ENCODE assay signal across 9 cellular contexts in the genomic region with DNA sequence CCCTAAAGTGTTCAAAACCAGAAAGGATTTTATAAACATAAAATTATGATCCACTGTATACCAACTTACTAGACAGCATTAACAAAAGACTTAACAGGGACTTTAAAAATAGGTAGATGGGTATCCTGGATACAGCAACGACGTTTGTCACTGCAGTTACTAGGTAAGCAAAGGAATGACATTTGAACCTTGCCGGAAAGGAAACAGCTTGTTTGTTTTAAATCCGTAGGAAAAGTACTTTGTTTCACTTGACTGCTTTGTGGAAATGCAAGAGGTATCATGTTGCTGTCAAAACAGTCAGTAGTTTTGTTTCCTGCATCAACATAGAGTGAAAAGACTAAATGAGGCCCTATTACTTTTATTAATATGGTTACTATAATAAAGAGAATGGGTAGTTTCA.
DNase-seq lines count a peak whose midpoint lies in the region; ATAC-seq and TF ChIP-seq lines count a peak whose summit lies in the region.
"Had no signal": no experiment of that assay in that cellular context is flagged by ENCODE, and none has a peak within 500 bp of the region (broad histone marks: within the 10 kb centered on the region; RNA-seq: fewer than 3 reads in every experiment).

No MANE protein-coding gene starts in this region.

- H3T11ph ChIP-seq in H9 (ENCODE audit: low read length) = no peak overlapping the region

- H3K79me1 ChIP-seq in H9 (ENCODE audit: insufficient read depth, low read depth, low read length, poor library complexity, severe bottlenecking) = no peaks in the 10 kb centered on the region

- H2BK15ac ChIP-seq in H9 (ENCODE audit: low read depth, low read length) = no peak overlapping the region

- no CpG with 5 or more reads among the region's 4 CpGs for WGBS in H9 (ENCODE audit: extremely low coverage, insufficient read length, low lambda C conversion rate)

- no peak overlapping the region for H2BK20ac ChIP-seq in H9 (ENCODE audit: low read depth, low read length, poor library complexity, severe bottlenecking)

- H2BK5ac ChIP-seq in H9 (ENCODE audit: insufficient read length, low read length) = no peak overlapping the region

- no peak overlapping the region for H4K5ac ChIP-seq in H9 (ENCODE audit: insufficient read length, low read depth, low read length)

- no peak overlapping the region for H2BK120ac ChIP-seq in H9 (ENCODE audit: low read depth, low read length, poor library complexity, severe bottlenecking)

- no peak overlapping the region for H3K9ac ChIP-seq in H9 (ENCODE audit: extremely low read depth, insufficient read length, low read length)

- H3K4me1 ChIP-seq in H9 (ENCODE audit: insufficient read depth, low read length) = no peaks in the 10 kb centered on the region

- no peaks in the 10 kb centered on the region for H3K9me3 ChIP-seq in H9 (ENCODE audit: control insufficient read depth, low read depth, low read length)

- H3K14ac ChIP-seq in H9 (ENCODE audit: insufficient read depth, low read length) = no peak overlapping the region

- no peak overlapping the region for H2AK5ac ChIP-seq in H9 (ENCODE audit: insufficient read length, low read length)

- ATAC-seq in natural killer cell (no peak), GM21515 (IDR thresholded peaks at IDR 0.05; ENCODE audit: unreplicated experiment) (no peak)

- TF ChIP-seq CTCF in chondrocyte (IDR thresholded peaks at IDR 0.05) (no peak), natural killer cell (IDR thresholded peaks at IDR 0.05) (no peak), H9 (conservative IDR thresholded peaks at IDR 0.05) (no peak)

- H3K27me3 Mint-ChIP-seq in chondrocyte (ENCODE audit: low read depth) (no peaks in the 10 kb centered on the region), natural killer cell (ENCODE audit: low read depth in 2 of 2) (no peaks in the 10 kb centered on the region), H9 (ENCODE audit: low read depth) (no peaks in the 10 kb centered on the region; the same call in 1 of the 2 replicates)

- no peaks in the 10 kb centered on the region for H3K9me3 Mint-ChIP-seq in chondrocyte (ENCODE audit: low read depth)
- H3K9me3 Mint-ChIP-seq in natural killer cell = no peaks in the 10 kb centered on the region
- H3K9me3 Mint-ChIP-seq in H9 = no peaks in the 10 kb centered on the region
- H3K9me3 Mint-ChIP-seq: neural crest cell had no signal

- no peak overlapping the region for H3K4ac ChIP-seq in H9 (ENCODE audit: low read depth, low read length)

- H3K27me3 ChIP-seq in H9 (ENCODE audit: insufficient read depth, low read length) = no peaks in the 10 kb centered on the region

- H4K20me1 ChIP-seq in H9 (ENCODE audit: control insufficient read depth, insufficient read depth, insufficient read length) = no peaks in the 10 kb centered on the region

- no peak overlapping the region for H3K4me3 Mint-ChIP-seq in chondrocyte (ENCODE audit: unreplicated experiment)
- no peak overlapping the region for H3K4me3 Mint-ChIP-seq in natural killer cell
- no peak overlapping the region for H3K4me3 Mint-ChIP-seq in H9
- H3K4me3 Mint-ChIP-seq: neural crest cell had no signal

- H4K8ac ChIP-seq in H9 (replicated peaks; ENCODE audit: insufficient read length, low read depth, low read length) = no peak overlapping the region

- intact Hi-C loops in natural killer cell (cut with micrococcal nuclease) = no loop called here

- DNase-seq in DMS79 treated with DMSO at 0.1 percent for 48 hours (lab: John Stamatoyannopoulos, UW) (peak; percentile 16), NCI-H2029 treated with DMSO at 0.1 percent for 48 hours (lab: John Stamatoyannopoulos, UW) (peak; percentile 82), chondrocyte (ENCODE audit: low spot score) (no peak), natural killer cell (no peak), Ammon's horn (ENCODE audit: low spot score) (no peak), H9 (no peak)
- DNase-seq: activated CD8-positive, alpha-beta memory T cell treated with anti-CD3 and anti-CD28 coated beads, Interleukin-2, amount 50 U/mL, for 48 hours had no signal

- H3K23me2 ChIP-seq in H9 (ENCODE audit: insufficient read length, low read depth, low read length, poor library complexity, severe bottlenecking) = no peaks in the 10 kb centered on the region

- no peak overlapping the region for H3K27ac ChIP-seq in H9 (ENCODE audit: insufficient read length, low read depth, low read length)

- H3K27ac Mint-ChIP-seq in chondrocyte (ENCODE audit: unreplicated experiment) (peak overlapping the region; percentile 22), natural killer cell (peak overlapping the region; percentile 89 to 95), H9 (no peak overlapping the region)

- H2AFZ ChIP-seq in H9 (ENCODE audit: low read length) = no peak overlapping the region

- H3K36me3 Mint-ChIP-seq in chondrocyte (ENCODE audit: low read depth) = peaks cover 5% of the 10 kb centered on the region
- H3K36me3 Mint-ChIP-seq in natural killer cell = peaks cover 20% of the 10 kb centered on the region
- H3K36me3 Mint-ChIP-seq in H9 (ENCODE audit: insufficient read depth in 1 of 3, low read depth in 3 of 3) = peaks cover under 1 to 10% (median 9%) of the 10 kb centered on the region in 3 experiments; a peak in 5 of 7 replicates

- H3K4me1 Mint-ChIP-seq in chondrocyte (ENCODE audit: low read depth) (peaks cover 35% of the 10 kb centered on the region), natural killer cell (peaks cover 42 to 47% of the 10 kb centered on the region in 2 donors), H9 (peaks cover 9 to 12% of the 10 kb centered on the region in 2 experiments; a peak in 3 of 4 replicates)

- H3K18ac ChIP-seq in H9 (ENCODE audit: insufficient read length, low read depth, low read length) = no peak overlapping the region

- no peak overlapping the region for H2BK12ac ChIP-seq in H9 (ENCODE audit: insufficient read length, low read depth, low read length)

- no peak overlapping the region for H4K91ac ChIP-seq in H9 (ENCODE audit: insufficient read length, low read depth, low read length)

- no peak overlapping the region for H3K4me2 ChIP-seq in H9 (ENCODE audit: insufficient read depth, insufficient read length, low read length)

- no peak overlapping the region for H3K56ac ChIP-seq in H9 (ENCODE audit: insufficient read length, low read depth, low read length)

- no peak overlapping the region for H3K23ac ChIP-seq in H9 (ENCODE audit: insufficient read length, low read depth, low read length)

- H3K79me2 ChIP-seq in H9 (ENCODE audit: insufficient read depth, low read length) = no peaks in the 10 kb centered on the region

Comparison
In these comparisons a context has a peak if more than half of its experiments do, and no peak if none do; other contexts are left out.
1. DNase-seq: peak in DMS79 treated with DMSO at 0.1 percent for 48 hours (single experiment) and NCI-H2029 treated with DMSO at 0.1 percent for 48 hours (single experiment); none in chondrocyte (single experiment), natural killer cell (single experiment), Ammon's horn (single experiment) and H9 (single experiment).
2. H3K27ac Mint-ChIP-seq: peak in chondrocyte (single experiment) and natural killer cell (2 of 2); none in H9 (0 of 3).